ENCODE assay signal across 9 cellular contexts in the genomic region with DNA sequence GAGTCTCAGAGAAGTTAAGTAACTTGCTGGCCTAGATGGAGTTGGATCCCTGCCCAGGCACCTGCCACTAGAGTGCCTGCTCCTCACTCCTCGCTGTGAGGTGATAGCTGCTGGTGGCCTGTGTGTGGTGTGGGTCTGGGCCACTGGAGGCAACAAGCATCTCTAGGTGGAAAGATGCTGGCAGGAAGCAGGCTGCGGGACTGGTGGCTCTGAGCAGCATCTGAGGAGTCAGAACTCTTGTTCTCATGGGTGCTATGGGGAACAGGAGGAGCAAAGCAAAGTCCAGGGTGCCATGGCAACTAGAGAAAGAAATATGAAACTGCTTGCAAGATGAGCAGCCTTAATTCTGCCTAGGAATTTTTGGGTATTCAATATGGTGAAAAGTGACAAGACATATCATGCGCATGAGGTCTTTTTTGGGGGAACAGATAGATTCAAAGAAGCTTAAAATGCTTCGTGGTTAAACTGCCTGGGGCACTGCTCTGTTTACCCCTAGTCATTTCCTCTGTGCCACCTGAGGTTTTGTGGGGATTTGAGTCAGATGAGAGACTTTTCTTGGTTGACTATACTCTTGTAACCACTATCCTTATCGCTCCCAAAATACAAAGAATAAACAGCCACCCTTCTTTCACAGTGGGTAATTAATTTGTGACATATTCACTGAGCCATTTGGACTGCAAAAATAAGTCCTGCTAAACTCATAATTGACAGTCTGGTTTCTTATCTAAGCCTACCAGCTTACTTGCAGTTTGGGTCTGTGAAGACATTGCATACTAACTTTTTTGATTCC. TPM values are rescaled to one million over a fixed set of nuclear protein-coding genes. Genes with fewer than 3 reads are reported as not detected.
DNase-seq lines count a peak whose midpoint lies in the region; ATAC-seq, FAIRE-seq and TF ChIP-seq lines count a peak whose summit lies in the region.
"Had no signal": no experiment of that assay in that cellular context is flagged by ENCODE, and none has a peak within 500 bp of the region (broad histone marks: within the 10 kb centered on the region; RNA-seq: fewer than 3 reads in every experiment).

No MANE protein-coding gene starts in this region.

- no peak overlapping the region for H3K27ac ChIP-seq in CD4-positive, alpha-beta T cell (ENCODE audit: low read depth, low read length)
- H3K27ac ChIP-seq in small intestine (ENCODE audit: low read depth in 1 of 2, low read length in 1 of 2) = no peak overlapping the region

- H3K36me3 Mint-ChIP-seq in CD4-positive, alpha-beta T cell (ENCODE audit: low read depth) = no peaks in the 10 kb centered on the region
- H3K36me3 Mint-ChIP-seq in effector memory CD8-positive, alpha-beta T cell (ENCODE audit: insufficient read depth) = no peaks in the 10 kb centered on the region
- H3K36me3 Mint-ChIP-seq in glutamatergic neuron (ENCODE audit: unreplicated experiment) = no peaks in the 10 kb centered on the region
- H3K36me3 Mint-ChIP-seq: IgD-negative memory B cell had no signal

- FAIRE-seq in small intestine (lab: Jason Lieb, UNC) = no peak

- no peaks in the 10 kb centered on the region for H3K27me3 ChIP-seq in CD4-positive, alpha-beta T cell (ENCODE audit: control insufficient read depth, insufficient read depth, low read length)
- no peaks in the 10 kb centered on the region for H3K27me3 ChIP-seq in small intestine (ENCODE audit: control insufficient read depth in 2 of 2, insufficient read depth in 2 of 2, low read length in 2 of 2)

- H3K9me3 Mint-ChIP-seq in CD4-positive, alpha-beta T cell = no peaks in the 10 kb centered on the region
- no peaks in the 10 kb centered on the region for H3K9me3 Mint-ChIP-seq in effector memory CD8-positive, alpha-beta T cell
- H3K9me3 Mint-ChIP-seq in glutamatergic neuron (ENCODE audit: unreplicated experiment) = no peaks in the 10 kb centered on the region

- peak; percentile 80 for ATAC-seq in CD4-positive, alpha-beta T cell (ENCODE audit: poor library complexity)
- ATAC-seq in GM21825 (IDR thresholded peaks at IDR 0.05; ENCODE audit: unreplicated experiment) = peak; percentile 57
- ATAC-seq in effector memory CD8-positive, alpha-beta T cell (replicated peaks) = peak; percentile 85
- no peak for ATAC-seq in GM21528 (IDR thresholded peaks at IDR 0.05; ENCODE audit: low FRiP score, unreplicated experiment)

- peak overlapping the region; percentile 42 for H3K4me3 Mint-ChIP-seq in CD4-positive, alpha-beta T cell
- peak overlapping the region; percentile 11 to 59 for H3K4me3 Mint-ChIP-seq in effector memory CD8-positive, alpha-beta T cell
- no peak overlapping the region for H3K4me3 Mint-ChIP-seq in glutamatergic neuron (ENCODE audit: unreplicated experiment)
- H3K4me3 Mint-ChIP-seq: IgD-negative memory B cell had no signal

- no peak for TF ChIP-seq CTCF in CD4-positive, alpha-beta T cell (IDR thresholded peaks at IDR 0.05)
- no peak for TF ChIP-seq CTCF in glutamatergic neuron (IDR thresholded peaks at IDR 0.05; ENCODE audit: partially characterized antibody, unreplicated experiment)

- H3K27ac Mint-ChIP-seq in CD4-positive, alpha-beta T cell = peak overlapping the region; percentile 84
- peak overlapping the region in 1 of 2 donors; percentile 61 for H3K27ac Mint-ChIP-seq in effector memory CD8-positive, alpha-beta T cell
- H3K27ac Mint-ChIP-seq in glutamatergic neuron (ENCODE audit: unreplicated experiment) = no peak overlapping the region

- no peak overlapping the region for H3K4me3 ChIP-seq in small intestine (ENCODE audit: low read depth in 1 of 2, low read length in 2 of 2)

- WGBS in small intestine, 3 donors = 54 to 55% (median 54%) methylated on average over 5 of the region's 5 CpGs

- H3K36me3 ChIP-seq in small intestine (ENCODE audit: control insufficient read depth in 2 of 2, insufficient read depth in 2 of 2, low read length in 2 of 2) = no peaks in the 10 kb centered on the region

- H3K4me1 Mint-ChIP-seq in CD4-positive, alpha-beta T cell (ENCODE audit: low read depth) = peaks cover 20% of the 10 kb centered on the region
- H3K4me1 Mint-ChIP-seq in effector memory CD8-positive, alpha-beta T cell (ENCODE audit: low read depth in 2 of 2) = peaks cover 9 to 11% of the 10 kb centered on the region in 2 donors
- H3K4me1 Mint-ChIP-seq in glutamatergic neuron (ENCODE audit: low read depth, unreplicated experiment) = no peaks in the 10 kb centered on the region

- CTCF ChIA-PET in CD4-positive, alpha-beta T cell (lab: Charles Lee) = interaction anchor here (1.0 kb wide), 1 partner anchor 10 kb away, joined by 5 read pairs; no protein-coding TSS in a partner anchor

- H3K9me3 ChIP-seq in CD4-positive, alpha-beta T cell (ENCODE audit: control insufficient read depth, low read length) = no peaks in the 10 kb centered on the region
- H3K9me3 ChIP-seq in small intestine (ENCODE audit: control insufficient read depth, low read depth) = no peaks in the 10 kb centered on the region

- H3K4me1 ChIP-seq in small intestine (ENCODE audit: control insufficient read depth in 2 of 2, insufficient read depth in 1 of 2, low read depth in 1 of 2, low read length in 1 of 2) = no peaks in the 10 kb centered on the region

- DNase-seq in CD4-positive, alpha-beta T cell = peak in 7 of 10 experiments; percentile 7 to 35 (median 17)
- DNase-seq in RPMI8226 = peak; percentile 72
- DNase-seq in effector memory CD8-positive, alpha-beta T cell = peak; percentile 14 to 35 (median 33)
- no peak for DNase-seq in NCI-H510A treated with DMSO at 0.1 percent for 48 hours (lab: John Stamatoyannopoulos, UW)
- DNase-seq in small intestine = no peak
- no peak for DNase-seq in glutamatergic neuron

- H3K27me3 Mint-ChIP-seq in CD4-positive, alpha-beta T cell = no peaks in the 10 kb centered on the region
- H3K27me3 Mint-ChIP-seq in effector memory CD8-positive, alpha-beta T cell = peaks cover 7 to 13% of the 10 kb centered on the region in 2 donors
- H3K27me3 Mint-ChIP-seq in glutamatergic neuron (ENCODE audit: unreplicated experiment) = no peaks in the 10 kb centered on the region

- intact Hi-C loops in CD4-positive, alpha-beta T cell (cut with DNase I, micrococcal nuclease) = no loop called here

- POLR2A ChIA-PET in CD4-positive, alpha-beta T cell (lab: Charles Lee) = interaction anchor here (0.6 to 0.9 kb wide), 4 partner anchors 15 to 343 kb away, joined by 3 read pairs; partner anchors contain the start of gene GPR171

RNA-seq across cellular contexts. Expression of gene MED12L, which starts 50.3 kb away (rescaled TPM):
- total RNA-seq in CD4-positive, alpha-beta T cell = under 1 TPM; 0.39 to 0.49 TPM
- under 1 TPM; 0.16 to 0.45 (median 0.27) TPM for polyA plus RNA-seq in small intestine
- 7.8 TPM for total RNA-seq in glutamatergic neuron (ENCODE audit: unreplicated experiment)

Comparison
In these comparisons a context has a peak if more than half of its experiments do, and no peak if none do; other contexts are left out.
1. DNase-seq: peak in CD4-positive, alpha-beta T cell (7 of 10), RPMI8226 (single experiment) and effector memory CD8-positive, alpha-beta T cell (3 of 3); none in NCI-H510A treated with DMSO at 0.1 percent for 48 hours (single experiment), small intestine (single experiment) and glutamatergic neuron (single experiment).